In the genomic region with DNA sequence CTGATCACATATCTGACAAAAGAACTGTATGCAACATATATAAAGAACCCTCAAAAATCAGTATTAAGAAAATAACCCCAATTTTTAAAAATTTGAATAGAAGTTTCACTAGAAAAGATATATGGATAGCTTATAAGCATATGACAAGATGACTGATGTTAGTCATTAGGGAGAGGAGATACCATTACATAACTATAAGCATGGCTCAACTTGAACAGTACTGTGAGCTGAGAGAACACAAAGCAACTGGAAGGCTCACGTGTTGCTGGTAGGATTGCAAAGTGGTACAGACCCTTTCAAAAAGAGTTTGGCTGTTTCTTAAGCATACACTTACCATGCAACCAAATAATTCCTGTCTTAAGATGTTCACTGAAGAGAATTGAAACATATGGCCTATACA, we compare ENCODE assay signal across 27 cellular contexts. TPM values are rescaled to one million over a fixed set of nuclear protein-coding genes. Genes with fewer than 3 reads are reported as not detected.
DNase-seq lines count a peak whose midpoint lies in the region; ATAC-seq, FAIRE-seq and TF ChIP-seq lines count a peak whose summit lies in the region.
"Had no signal": no experiment of that assay in that cellular context is flagged by ENCODE, and none has a peak within 500 bp of the region (broad histone marks: within the 10 kb centered on the region; RNA-seq: fewer than 3 reads in every experiment).

No MANE protein-coding gene starts in this region.

- DNase-seq in IMR-90: no peak
- no peak for DNase-seq in RWPE2 (ENCODE audit: low spot score)
- peak; percentile 63 for DNase-seq in bronchial epithelial cell (ENCODE audit: low read depth)
- peak; percentile 21 to 58 for DNase-seq in foreskin keratinocyte
- no peak for DNase-seq in NCI-H446 treated with DMSO at 0.1 percent for 48 hours (lab: John Stamatoyannopoulos, UW)
- DNase-seq: 8988T; ACHN; BE2C; C1 segment of cervical spinal cord; CD4-positive, alpha-beta memory T cell; CD4-positive, CD25-positive, alpha-beta regulatory T cell; CD8-positive, alpha-beta memory T cell; COR-L47; DMS 273 treated with DMSO at 0.1 percent for 48 hours; DMS153; DMS53; DMS79; DND-41; EL; GDM1 had no signal

- no peak overlapping the region for H4K91ac ChIP-seq in IMR-90 (ENCODE audit: insufficient read depth, low read depth, low read length)

- no peaks in the 10 kb centered on the region for H3K9me3 ChIP-seq in IMR-90 (ENCODE audit: control insufficient read depth, insufficient read depth, low read length)
- no peaks in the 10 kb centered on the region for H3K9me3 ChIP-seq in RWPE2 (ENCODE audit: severe bottlenecking)
- H3K9me3 ChIP-seq: BE2C, BLaER1 had no signal

- TF ChIP-seq CTCF in IMR-90 (conservative IDR thresholded peaks at IDR 0.05; ENCODE audit: low read depth, low read length): no peak
- no peak for TF ChIP-seq CTCF in RWPE2 (IDR thresholded peaks at IDR 0.05; ENCODE audit: poor library complexity, severe bottlenecking)
- TF ChIP-seq CTCF in bronchial epithelial cell (IDR thresholded peaks at IDR 0.05; ENCODE audit: insufficient read depth, low read length, severe bottlenecking): no peak
- TF ChIP-seq CTCF in foreskin keratinocyte (conservative IDR thresholded peaks at IDR 0.05): no peak

- POLR2A ChIA-PET in IMR-90 (lab: Charles Lee; ENCODE audit: unreplicated experiment): no interaction called here

- H3K4me3 ChIP-seq in IMR-90 (ENCODE audit: insufficient read depth, low read depth, low read length) (no peak overlapping the region), RWPE2 (ENCODE audit: severe bottlenecking) (no peak overlapping the region), bronchial epithelial cell (ENCODE audit: low read depth, low read length) (no peak overlapping the region)
- H3K4me3 ChIP-seq: BLaER1, GM12878 had no signal

- WGBS in IMR-90 (ENCODE audit: extremely low coverage in 2 of 2, insufficient read length in 1 of 2), 2 experiments: no CpG with 5 or more reads among the region's 1 CpG

- H3K9ac ChIP-seq in IMR-90 (ENCODE audit: low read depth, low read length): no peak overlapping the region
- H3K9ac ChIP-seq: BLaER1 had no signal

- H3K4me1 ChIP-seq in IMR-90 (ENCODE audit: control insufficient read depth, insufficient read depth, low read length) (no peaks in the 10 kb centered on the region), RWPE2 (ENCODE audit: insufficient read depth, poor library complexity, severe bottlenecking) (no peaks in the 10 kb centered on the region), foreskin keratinocyte (no peaks in the 10 kb centered on the region)
- H3K4me1 ChIP-seq: BE2C, BLaER1 had no signal

- H2AK5ac ChIP-seq in IMR-90 (ENCODE audit: low read depth, low read length): no peak overlapping the region; the same call in 1 of the 2 replicates

- H3K4me2 ChIP-seq in IMR-90 (ENCODE audit: low read depth, low read length): no peak overlapping the region
- H3K4me2 ChIP-seq: BLaER1 had no signal

- TF ChIP-seq RAD21 in IMR-90 (IDR thresholded peaks at IDR 0.05; ENCODE audit: low read length): no peak

- no peak overlapping the region for H3K18ac ChIP-seq in IMR-90 (ENCODE audit: low read depth, low read length)

- H3K56ac ChIP-seq in IMR-90 (ENCODE audit: extremely low read depth, insufficient read depth, low read length): no peak overlapping the region

- FAIRE-seq in bronchial epithelial cell (lab: Jason Lieb, UNC): no peak
- FAIRE-seq: A204.1, GM12878, GM12892, GM18507 had no signal

- H2AFZ ChIP-seq in IMR-90 (replicated peaks; ENCODE audit: low read length, poor library complexity): no peak overlapping the region

- no peaks in the 10 kb centered on the region for H4K20me1 ChIP-seq in IMR-90 (ENCODE audit: insufficient read depth, low read length)
- H4K20me1 ChIP-seq: BLaER1 had no signal

- H2BK120ac ChIP-seq in IMR-90 (ENCODE audit: low read depth, low read length): no peak overlapping the region

- H3K27me3 ChIP-seq in IMR-90 (ENCODE audit: control insufficient read depth, insufficient read depth, low read length): no peaks in the 10 kb centered on the region
- no peaks in the 10 kb centered on the region for H3K27me3 ChIP-seq in RWPE2 (ENCODE audit: insufficient read depth, poor library complexity, severe bottlenecking)
- H3K27me3 ChIP-seq in bronchial epithelial cell (ENCODE audit: control insufficient read depth, insufficient read depth, low read length): peaks cover 1% of the 10 kb centered on the region
- H3K27me3 ChIP-seq in foreskin keratinocyte: no peaks in the 10 kb centered on the region
- H3K27me3 ChIP-seq: BE2C, BLaER1 had no signal

- H2BK5ac ChIP-seq in IMR-90 (ENCODE audit: low read depth, low read length, poor library complexity, severe bottlenecking): no peak overlapping the region

- 0 out of 2 replicates have a peak overlapping the region, but pooled peaks have one; percentile 59 for H2BK20ac ChIP-seq in IMR-90 (ENCODE audit: low read depth, low read length)

- H4K8ac ChIP-seq in IMR-90 (ENCODE audit: low read depth in 2 of 2, low read length in 2 of 2): no peak overlapping the region

- TF ChIP-seq POLR2A in IMR-90 (IDR thresholded peaks at IDR 0.05; ENCODE audit: low read depth, low read length): no peak

- H4K5ac ChIP-seq in IMR-90 (ENCODE audit: low read depth, low read length): no peak overlapping the region

- H2BK15ac ChIP-seq in IMR-90 (ENCODE audit: low read depth, low read length): no peak overlapping the region

- dilution Hi-C loops in IMR-90 (cut with HindIII; ENCODE audit: low sequenced_read_pairs, unreplicated experiment): no loop called here

- H3K4ac ChIP-seq in IMR-90 (ENCODE audit: low read depth, low read length): no peak overlapping the region

- H3K27ac ChIP-seq in IMR-90 (ENCODE audit: insufficient read depth, low read length) (no peak overlapping the region), RWPE2 (ENCODE audit: poor library complexity, severe bottlenecking) (no peak overlapping the region), foreskin keratinocyte (no peak overlapping the region)
- H3K27ac ChIP-seq: BLaER1 had no signal

- no peaks in the 10 kb centered on the region; the same call in 1 of the 2 replicates for H3K9me1 ChIP-seq in IMR-90 (ENCODE audit: insufficient read depth, low read length)

- no peak overlapping the region for H2AK9ac ChIP-seq in IMR-90 (replicated peaks; ENCODE audit: low read depth, low read length, poor library complexity)

- no peak overlapping the region for H3K23ac ChIP-seq in IMR-90 (ENCODE audit: low read depth, low read length)

- ATAC-seq in IMR-90 (ENCODE audit: low read depth): no peak
- peak; percentile 29; the same call in 1 of the 3 replicates for ATAC-seq in RWPE2 (ENCODE audit: low read depth)
- peak; percentile 33 for ATAC-seq in foreskin keratinocyte
- ATAC-seq in GM19351 (IDR thresholded peaks at IDR 0.05; ENCODE audit: unreplicated experiment): no peak
- ATAC-seq in GM21447 (IDR thresholded peaks at IDR 0.05; ENCODE audit: unreplicated experiment): no peak
- ATAC-seq: GM12878 had no signal

- in situ Hi-C loops in IMR-90 (cut with MboI; ENCODE audit: low sequenced_read_pairs): no loop called here

- CTCF ChIA-PET in IMR-90 (lab: Yijun Ruan, JAX): no interaction called here

- BruUV-seq in IMR-90 (replicated peaks; lab: Mats Ljungman, UMichigan): no TSS peak

- H3K79me1 ChIP-seq in IMR-90 (ENCODE audit: low read depth in 1 of 2, low read length in 2 of 2): no peaks in the 10 kb centered on the region

- H3K36me3 ChIP-seq in IMR-90 (ENCODE audit: control insufficient read depth, insufficient read depth, low read length) (no peaks in the 10 kb centered on the region), RWPE2 (ENCODE audit: low read depth) (no peaks in the 10 kb centered on the region), bronchial epithelial cell (ENCODE audit: control insufficient read depth, insufficient read depth, low read length) (no peaks in the 10 kb centered on the region)
- H3K36me3 ChIP-seq: BE2C, BLaER1 had no signal

- no peak overlapping the region; the same call in 1 of the 2 replicates for H3K14ac ChIP-seq in IMR-90 (replicated peaks; ENCODE audit: low read depth, low read length)

- intact Hi-C loops in IMR-90 (cut with micrococcal nuclease): no loop called here

TF ChIP-seq in IMR-90, 13 proteins besides CTCF, POLR2A, EP300 and RAD21 (continues in another document):
- TF ChIP-seq MAZ (IDR thresholded peaks at IDR 0.05; ENCODE audit: borderline replicate concordance, low read depth, low read length): no peak
- TF ChIP-seq, protein P1, sequence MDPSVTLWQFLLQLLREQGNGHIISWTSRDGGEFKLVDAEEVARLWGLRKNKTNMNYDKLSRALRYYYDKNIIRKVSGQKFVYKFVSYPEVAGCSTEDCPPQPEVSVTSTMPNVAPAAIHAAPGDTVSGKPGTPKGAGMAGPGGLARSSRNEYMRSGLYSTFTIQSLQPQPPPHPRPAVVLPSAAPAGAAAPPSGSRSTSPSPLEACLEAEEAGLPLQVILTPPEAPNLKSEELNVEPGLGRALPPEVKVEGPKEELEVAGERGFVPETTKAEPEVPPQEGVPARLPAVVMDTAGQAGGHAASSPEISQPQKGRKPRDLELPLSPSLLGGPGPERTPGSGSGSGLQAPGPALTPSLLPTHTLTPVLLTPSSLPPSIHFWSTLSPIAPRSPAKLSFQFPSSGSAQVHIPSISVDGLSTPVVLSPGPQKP (IDR thresholded peaks at IDR 0.05; ENCODE audit: borderline replicate concordance, low read depth, low read length): no peak
- no peak for TF ChIP-seq CHD1 (IDR thresholded peaks at IDR 0.05; ENCODE audit: low read depth, low read length)
- TF ChIP-seq SMC3 (IDR thresholded peaks at IDR 0.05; ENCODE audit: low read depth, low read length): no peak
- TF ChIP-seq, protein P2, sequence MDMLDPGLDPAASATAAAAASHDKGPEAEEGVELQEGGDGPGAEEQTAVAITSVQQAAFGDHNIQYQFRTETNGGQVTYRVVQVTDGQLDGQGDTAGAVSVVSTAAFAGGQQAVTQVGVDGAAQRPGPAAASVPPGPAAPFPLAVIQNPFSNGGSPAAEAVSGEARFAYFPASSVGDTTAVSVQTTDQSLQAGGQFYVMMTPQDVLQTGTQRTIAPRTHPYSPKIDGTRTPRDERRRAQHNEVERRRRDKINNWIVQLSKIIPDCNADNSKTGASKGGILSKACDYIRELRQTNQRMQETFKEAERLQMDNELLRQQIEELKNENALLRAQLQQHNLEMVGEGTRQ (IDR thresholded peaks at IDR 0.05; ENCODE audit: low read depth, low read length): no peak
- no peak for TF ChIP-seq CEBPB (IDR thresholded peaks at IDR 0.05; ENCODE audit: low read depth, low read length)
- TF ChIP-seq MXI1 (IDR thresholded peaks at IDR 0.05; ENCODE audit: borderline replicate concordance, low read depth, low read length): no peak
- no peak for TF ChIP-seq RCOR1 (IDR thresholded peaks at IDR 0.05; ENCODE audit: insufficient replicate concordance, low read length)
- TF ChIP-seq FOS (IDR thresholded peaks at IDR 0.05; ENCODE audit: low read depth, low read length): no peak
- no peak for TF ChIP-seq RFX5 (IDR thresholded peaks at IDR 0.05; ENCODE audit: low read depth, low read length)

RNA-seq across cellular contexts. Expression of a gene that starts 14.7 kb away (rescaled TPM):
- total RNA-seq in IMR-90 (2012; rRNA removed) (19.2 and 20.6 TPM in 2 replicates), bronchial epithelial cell (6.6 and 11.6 TPM in 2 replicates), foreskin keratinocyte (13.2 and 17.7 TPM in 2 replicates)
- polyA plus RNA-seq in IMR-90 (2012; rRNA removed) (19.7 and 23.8 TPM in 2 replicates), foreskin keratinocyte (14.5 and 20.5 TPM in 2 replicates)
- 21.1 and 39.8 TPM in 2 replicates for polyA plus RNA-seq in IMR-90 (2012; cell fraction: cytosol; rRNA removed)
- 8.1 and 11.2 TPM in 2 replicates for polyA plus RNA-seq in IMR-90 (2012; cell fraction: nucleus; rRNA removed; ENCODE audit: low replicate concordance)

Comparison
In these comparisons a context has a peak if more than half of its experiments do, and no peak if none do; other contexts are left out.
1. ATAC-seq: peak in RWPE2 (single experiment) and foreskin keratinocyte (single experiment); none in IMR-90 (single experiment), GM19351 (single experiment) and GM21447 (single experiment).
2. DNase-seq: peak in bronchial epithelial cell (single experiment) and foreskin keratinocyte (2 of 2); none in IMR-90 (single experiment), RWPE2 (single experiment) and NCI-H446 treated with DMSO at 0.1 percent for 48 hours (single experiment).